24 cellular contexts compared by ENCODE assay signal in the genomic region with DNA sequence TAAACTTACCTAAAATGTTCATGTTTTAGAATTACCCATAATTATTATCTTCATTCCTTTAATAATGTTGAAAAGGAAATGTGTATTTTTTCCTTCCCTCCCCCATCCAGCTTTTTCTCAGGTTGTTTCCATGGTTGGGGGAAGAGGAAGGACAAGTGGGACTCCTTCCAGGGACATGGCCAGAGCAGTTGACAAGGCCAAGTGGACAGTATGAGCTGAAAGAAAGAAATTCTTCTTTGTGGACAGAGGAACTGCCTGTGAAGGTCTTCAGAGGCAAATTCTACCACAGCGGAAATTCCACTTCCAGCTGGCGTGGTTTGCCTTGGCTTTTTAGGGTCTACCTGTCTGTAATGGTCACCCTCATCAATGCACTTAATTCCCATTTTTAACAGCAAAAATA. TPM values are rescaled to one million over a fixed set of nuclear protein-coding genes. Genes with fewer than 3 reads are reported as not detected.
DNase-seq lines count a peak whose midpoint lies in the region; ATAC-seq, FAIRE-seq and TF ChIP-seq lines count a peak whose summit lies in the region.
"Had no signal": no experiment of that assay in that cellular context is flagged by ENCODE, and none has a peak within 500 bp of the region (broad histone marks: within the 10 kb centered on the region; RNA-seq: fewer than 3 reads in every experiment).

No MANE protein-coding gene starts in this region.

- H2BK120ac ChIP-seq in trophoblast cell (ENCODE audit: insufficient read depth, low read length, poor library complexity) = no peak overlapping the region

- no peak for TF ChIP-seq CTCF in left ventricle myocardium inferior (IDR thresholded peaks at IDR 0.05; ENCODE audit: borderline replicate concordance)
- TF ChIP-seq CTCF in Panc1 (IDR thresholded peaks at IDR 0.05) = no peak
- no peak for TF ChIP-seq CTCF in kidney (IDR thresholded peaks at IDR 0.05; ENCODE audit: borderline replicate concordance, extremely low read depth, insufficient read depth)

- H4K8ac ChIP-seq in trophoblast cell (ENCODE audit: low read depth, low read length) = no peak overlapping the region

- no peak overlapping the region for H4K91ac ChIP-seq in trophoblast cell (ENCODE audit: low read depth, low read length)

- peaks cover 3% of the 10 kb centered on the region for H3K79me1 ChIP-seq in trophoblast cell (ENCODE audit: low read length)

- ATAC-seq in Right ventricle myocardium superior (ENCODE audit: poor library complexity) (no peak), Panc1 (no peak)
- ATAC-seq: A549; CD8-positive, alpha-beta T cell; GM12878 had no signal

- no peak overlapping the region for H2BK5ac ChIP-seq in trophoblast cell (ENCODE audit: low read depth, low read length, poor library complexity)

- CTCF ChIA-PET in Panc1 (lab: Charles Lee) = no interaction called here

- H3K9me3 ChIP-seq in left ventricle myocardium inferior (replicated peaks) = peaks cover 13% of the 10 kb centered on the region
- peaks cover 6% of the 10 kb centered on the region for H3K9me3 ChIP-seq in Panc1 (ENCODE audit: control insufficient read depth, insufficient read depth, low read depth, low read length)
- H3K9me3 ChIP-seq in trophoblast cell (ENCODE audit: insufficient read depth, low read depth, low read length) = no peaks in the 10 kb centered on the region
- peaks cover 0 to 4% of the 10 kb centered on the region in 2 donors for H3K9me3 ChIP-seq in kidney (ENCODE audit: control insufficient read depth in 1 of 2, low read length in 2 of 2)
- H3K9me3 ChIP-seq: HAP-1 had no signal

- no peak overlapping the region for H3K4ac ChIP-seq in trophoblast cell (ENCODE audit: low read depth, low read length)

- H2AK5ac ChIP-seq in trophoblast cell (ENCODE audit: low read length) = no peak overlapping the region

- H3K9ac ChIP-seq in trophoblast cell (ENCODE audit: low read length) = no peak overlapping the region
- no peak overlapping the region for H3K9ac ChIP-seq in kidney (ENCODE audit: low read length in 2 of 2)
- H3K9ac ChIP-seq: BLaER1 had no signal

- H3K4me3 ChIP-seq in left ventricle myocardium inferior (no peak overlapping the region), Panc1 (ENCODE audit: low read depth in 2 of 2, low read length in 2 of 2) (no peak overlapping the region), trophoblast cell (ENCODE audit: low read depth, low read length) (no peak overlapping the region), kidney (ENCODE audit: low read length in 2 of 2) (no peak overlapping the region)
- H3K4me3 ChIP-seq: A549, BLaER1, GM12878, HAP-1 had no signal

- in situ Hi-C loops in Panc1 (cut with HindIII; ENCODE audit: low pct_unique_long_range_greater_than_20kb, low sequenced_read_pairs) = no loop called here

- DNase-seq in left ventricle myocardium inferior = no peak
- DNase-seq in Right ventricle myocardium superior = no peak
- DNase-seq in Panc1 (ENCODE audit: low read depth, low spot score) = no peak
- DNase-seq in trophoblast cell = no peak
- no peak for DNase-seq in stimulated activated CD4-positive, alpha-beta T cell treated with anti-CD3 and anti-CD28 coated beads, Interleukin-15, amount 100 ng/mL, for 24 hours
- no peak for DNase-seq in kidney
- no peak for DNase-seq in NCI-H2227 (lab: John Stamatoyannopoulos, UW; ENCODE audit: unreplicated experiment)
- DNase-seq: 8988T; ACHN; Caco-2; CD4-positive, CD25-positive, alpha-beta regulatory T cell; CD8-positive, alpha-beta T cell; DMS79; EL; GDM1; GOT3; HFFc6 had no signal

- H3K36me3 ChIP-seq in left ventricle myocardium inferior (no peaks in the 10 kb centered on the region), Panc1 (ENCODE audit: control insufficient read depth, insufficient read depth, low read length) (no peaks in the 10 kb centered on the region), trophoblast cell (ENCODE audit: control insufficient read depth in 1 of 2, insufficient read depth in 2 of 2, low read length in 2 of 2) (peaks cover 0 to 4% of the 10 kb centered on the region in 2 experiments), kidney (ENCODE audit: control insufficient read depth in 1 of 2, insufficient read depth in 2 of 2, low read length in 2 of 2) (peaks cover 0 to 2% of the 10 kb centered on the region in 2 donors)
- H3K36me3 ChIP-seq: BLaER1, HAP-1 had no signal

- H3K4me1 ChIP-seq in left ventricle myocardium inferior = peaks cover 57% of the 10 kb centered on the region
- H3K4me1 ChIP-seq in Panc1 (ENCODE audit: control insufficient read depth, insufficient read depth, low read length) = peaks cover 7% of the 10 kb centered on the region; the same call in 1 of the 2 replicates
- H3K4me1 ChIP-seq in trophoblast cell (ENCODE audit: control insufficient read depth in 1 of 2, insufficient read depth in 2 of 2, low read length in 2 of 2) = peaks cover 0 to 3% of the 10 kb centered on the region in 2 experiments
- no peaks in the 10 kb centered on the region for H3K4me1 ChIP-seq in kidney (ENCODE audit: control insufficient read depth in 1 of 2, insufficient read depth in 1 of 2, low read depth in 1 of 2, low read length in 2 of 2)
- H3K4me1 ChIP-seq: A549, BLaER1, HAP-1 had no signal

- H3K14ac ChIP-seq in trophoblast cell (ENCODE audit: low read length) = no peak overlapping the region

- H3K4me2 ChIP-seq in trophoblast cell (ENCODE audit: low read length) = no peak overlapping the region
- H3K4me2 ChIP-seq: A549, BLaER1 had no signal

- no peak overlapping the region for H3K23ac ChIP-seq in trophoblast cell (ENCODE audit: low read length)

- no peak for FAIRE-seq in kidney (lab: Jason Lieb, UNC)
- FAIRE-seq: A549, GM12878, GM19239, H54 had no signal

- H4K12ac ChIP-seq in trophoblast cell (ENCODE audit: low read depth, low read length) = no peak overlapping the region

- intact Hi-C loops in left ventricle myocardium inferior (cut with micrococcal nuclease) (no loop called here), Right ventricle myocardium superior (cut with DNase I) (no loop called here), Panc1 (cut with micrococcal nuclease; ENCODE audit: unreplicated experiment) (no loop called here), kidney (cut with DNase I) (no loop called here)

- no peak overlapping the region for H3K18ac ChIP-seq in trophoblast cell (ENCODE audit: low read length)

- WGBS in trophoblast cell (ENCODE audit: extremely low coverage, insufficient coverage, insufficient read length) = no CpG with 5 or more reads among the region's 2 CpGs

- no TSS peak for BruUV-seq in Panc1 (replicated peaks; lab: Mats Ljungman, UMichigan)

- POLR2A ChIA-PET in Panc1 (lab: Charles Lee) = interaction anchor here (0.5 kb wide), 1 partner anchor 225 kb away, joined by 4 read pairs; no protein-coding TSS in a partner anchor

- no peaks in the 10 kb centered on the region for H3K27me3 ChIP-seq in left ventricle myocardium inferior (ENCODE audit: low read depth)
- H3K27me3 ChIP-seq in Panc1 (ENCODE audit: control insufficient read depth, insufficient read depth, low read length) = no peaks in the 10 kb centered on the region
- H3K27me3 ChIP-seq in trophoblast cell (ENCODE audit: insufficient read depth, low read length) = no peaks in the 10 kb centered on the region
- H3K27me3 ChIP-seq: BLaER1 had no signal

- peak overlapping the region; percentile 58 for H2BK12ac ChIP-seq in trophoblast cell (ENCODE audit: low read length)

- no peak overlapping the region for H2AFZ ChIP-seq in trophoblast cell (ENCODE audit: insufficient read depth, low read length, poor library complexity)

- H3K27ac ChIP-seq in left ventricle myocardium inferior (replicated peaks) (peak overlapping the region; percentile 2), Panc1 (ENCODE audit: low read length) (peak overlapping the region; percentile 45), trophoblast cell (ENCODE audit: low read depth, low read length) (no peak overlapping the region), kidney (ENCODE audit: low read depth in 2 of 2, low read length in 2 of 2) (no peak overlapping the region)
- H3K27ac ChIP-seq: BLaER1, C4-2B had no signal

- H3K79me2 ChIP-seq in trophoblast cell (ENCODE audit: control insufficient read depth, insufficient read depth, low read length, poor library complexity) = no peaks in the 10 kb centered on the region

RNA-seq across cellular contexts. Expression of a gene that starts 33.8 kb away (rescaled TPM):
- total RNA-seq in left ventricle myocardium inferior (48.8 TPM), Right ventricle myocardium superior (52.4 TPM), Panc1 (2021; ENCODE audit: unreplicated experiment) (25.0 TPM), kidney (109 TPM)
- polyA plus RNA-seq in Panc1 (2012; ENCODE audit: insufficient read length) = 13.8 TPM
- polyA plus RNA-seq in trophoblast cell (2013) = 16.5 and 17.0 TPM in 2 replicates
- 20.2 TPM for polyA plus RNA-seq in kidney (ENCODE audit: insufficient read depth, low read depth, low replicate concordance)
- total RNA-seq: CD8-positive, alpha-beta T cell had no signal
- polyA plus RNA-seq: CD4-positive, CD25-positive, alpha-beta regulatory T cell had no signal

Comparison
In these comparisons a context has a peak if more than half of its experiments do, and no peak if none do; other contexts are left out.
1. H3K27ac ChIP-seq: peak in left ventricle myocardium inferior (single experiment) and Panc1 (single experiment); none in trophoblast cell (single experiment) and kidney (0 of 2).